ENCODE assay signal across 32 cellular contexts in the genomic region with DNA sequence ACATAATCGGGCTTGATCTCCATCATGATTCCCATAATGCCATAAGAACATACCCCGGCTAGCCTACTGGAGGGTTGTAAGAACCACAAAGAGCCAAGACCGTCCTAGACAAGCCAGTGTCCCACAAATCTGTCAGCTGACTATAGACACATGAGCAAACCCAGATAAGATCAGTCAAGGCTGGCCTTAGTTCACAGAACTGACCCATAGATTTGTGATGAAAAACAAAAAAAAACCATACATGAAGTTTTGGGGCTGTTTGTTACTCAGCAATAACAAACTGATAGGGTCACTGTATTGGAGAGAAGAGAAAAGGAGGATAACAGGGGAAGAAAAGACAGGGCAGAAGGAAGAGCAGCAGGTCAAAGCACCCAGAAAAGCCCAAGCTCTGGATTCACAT.
"Had no signal": no experiment of that assay in that cellular context is flagged by ENCODE, and none has a peak within 500 bp of the region (broad histone marks: within the 10 kb centered on the region; RNA-seq: fewer than 3 reads in every experiment).

No MANE protein-coding gene starts in this region.

- H3K27ac ChIP-seq: adrenal gland, ascending aorta, body of pancreas, brain microvascular endothelial cell, breast epithelium, cardiac muscle cell had no signal

- H3K4me1 ChIP-seq: adrenal gland, ascending aorta, breast epithelium had no signal

- H3K36me3 ChIP-seq: adrenal gland, ascending aorta, brain microvascular endothelial cell, breast epithelium, cardiac muscle cell had no signal

- H3K4me3 ChIP-seq: adrenal gland, ascending aorta, body of pancreas, breast epithelium, cardiac muscle cell had no signal

- DNase-seq: activated effector memory CD4-positive, alpha-beta T cell treated with anti-CD3 and anti-CD28 coated beads, Interleukin-2, amount 50 U/mL, for 16 hours; activated effector memory CD4-positive, alpha-beta T cell treated with Interleukin-2 at 50 U/mL for 16 hours; activated gamma-delta T cell; activated gamma-delta T cell treated with Interleukin-2 at 50 U/mL for 16 hours; activated naive CD4-positive, alpha-beta T cell; activated naive CD4-positive, alpha-beta T cell treated with anti-CD3 and anti-CD28 coated beads for 36 hours; activated naive CD4-positive, alpha-beta T cell treated with anti-CD3 and anti-CD28 coated beads, Interleukin-2, amount 10 ng/mL, durations not matched to agents 7 days and 5 days; activated naive CD4-positive, alpha-beta T cell treated with anti-CD3 and anti-CD28 coated beads, Interleukin-2, amount 50 U/mL, for 16 hours; activated naive CD4-positive, alpha-beta T cell treated with Interleukin-2 at 50 U/mL for 16 hours; activated naive CD8-positive, alpha-beta T cell treated with anti-CD3 and anti-CD28 coated beads for 36 hours; activated naive CD8-positive, alpha-beta T cell treated with anti-CD3 and anti-CD28 coated beads, Interleukin-2, amount 10 ng/mL, durations not matched to agents 7 days and 5 days; activated naive CD8-positive, alpha-beta T cell treated with anti-CD3 and anti-CD28 coated beads, Interleukin-2, amount 50 U/mL, for 24 hours; activated T-cell treated with anti-CD3 and anti-CD28 coated beads, Interleukin-2, amount 50 U/mL, for 24 hours; activated T-cell treated with anti-CD3 and anti-CD28 coated beads, Interleukin-2, amount 50 U/mL, for 4 hours; activated T-cell treated with anti-CD3 and anti-CD28 coated beads, Interleukin-2, amount 50 U/mL, for 48 hours; activated T-cell treated with anti-CD3 and anti-CD28 coated beads, Interleukin-2, amount 50 U/mL, for 72 hours; amniotic stem cell; amygdala; anterior cingulate cortex; aorta; body of pancreas; brain microvascular endothelial cell; caudate nucleus; central memory CD4-positive, alpha-beta T cell; cerebellar nuclear complex had no signal

- H3K27me3 ChIP-seq: adrenal gland, ascending aorta, body of pancreas, breast epithelium, cardiac muscle cell had no signal

- ATAC-seq: activated naive CD4-positive, alpha-beta T cell treated with anti-CD3 and anti-CD28 coated beads, Interleukin-2, amount 50 U/mL, for 72 hours; activated naive CD8-positive, alpha-beta T cell treated with anti-CD3 and anti-CD28 coated beads, Interleukin-2, amount 50 U/mL, for 24 hours; activated T-cell treated with anti-CD3 and anti-CD28 coated beads, Interleukin-2, amount 50 U/mL, for 4 hours; activated T-cell treated with anti-CD3 and anti-CD28 coated beads, Interleukin-2, amount 50 U/mL, for 72 hours; activated T-helper 17 cell treated with anti-CD3 and anti-CD28 coated beads, Interleukin-2, amount 50 U/mL, for 72 hours; body of pancreas had no signal

- H3K9me3 ChIP-seq: adrenal gland, body of pancreas, breast epithelium had no signal

- FAIRE-seq: astrocyte had no signal
